In the genomic region with DNA sequence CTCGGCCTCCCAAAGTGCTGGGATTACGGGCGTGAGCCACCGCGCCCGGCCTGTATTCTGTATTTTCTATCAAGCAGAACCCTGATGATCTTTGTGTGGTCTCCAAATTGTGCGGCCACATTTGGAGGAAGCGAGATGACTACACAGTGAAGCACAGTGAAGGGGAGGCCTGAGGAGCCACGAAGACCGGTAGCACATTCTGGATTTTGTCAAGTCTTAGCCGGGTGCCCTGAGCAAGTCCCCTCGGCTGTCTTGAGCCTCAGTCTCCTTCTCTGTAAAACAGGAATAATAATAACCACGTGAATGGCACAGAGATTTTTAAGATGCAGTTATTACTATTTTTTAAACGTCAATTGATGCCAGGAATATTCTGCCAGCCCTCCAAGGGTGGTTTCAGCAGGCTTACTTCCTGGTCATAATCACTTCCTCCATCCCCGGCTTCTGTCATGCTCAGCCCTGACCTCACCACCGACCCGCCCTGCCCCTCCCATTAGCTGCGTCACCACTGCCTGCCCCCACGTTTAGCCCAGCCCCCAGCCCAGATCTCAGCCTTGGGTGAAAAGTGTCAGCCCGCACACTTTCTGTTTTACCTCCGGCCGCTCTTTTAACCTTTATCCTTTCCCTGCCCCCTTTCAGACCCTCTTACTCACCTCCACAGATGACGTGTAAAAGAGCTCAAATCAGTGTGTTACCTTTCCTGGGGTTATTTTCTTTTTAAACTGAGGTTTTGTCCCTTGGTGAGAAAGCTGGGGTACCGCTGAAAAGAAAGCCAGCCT, we compare ENCODE assay signal across 8 cellular contexts. TPM values are rescaled to one million over a fixed set of nuclear protein-coding genes. Genes with fewer than 3 reads are reported as not detected.
A peak's percentile ranks its signal among the peaks of the same experiment; 100 is the strongest.
DNase-seq lines count a peak whose midpoint lies in the region; ATAC-seq, FAIRE-seq and TF ChIP-seq lines count a peak whose summit lies in the region.

No MANE protein-coding gene starts in this region.

- TF ChIP-seq POLR2A in lower leg skin (IDR thresholded peaks at IDR 0.05), result peak in 1 of 2 donors; percentile 38

- peak overlapping the region; percentile 16 to 72 for H3K27ac ChIP-seq in coronary artery

- in situ Hi-C loops in Caki2 (cut with HindIII; ENCODE audit: low pct_unique_long_range_greater_than_20kb, low sequenced_read_pairs), result no loop called here

- ATAC-seq in GM21528 (IDR thresholded peaks at IDR 0.05; ENCODE audit: low FRiP score, unreplicated experiment), result peak; percentile 88

- DNase-seq in Caki2 (ENCODE audit: low read depth) (peak; percentile 85), HuH-7 (ENCODE audit: low spot score) (peak; percentile 69), coronary artery (ENCODE audit: low spot score) (no peak), lower leg skin (ENCODE audit: low spot score in 2 of 2) (peak; percentile 85 to 98), D721Med (ENCODE audit: insufficient read length, low spot score) (no peak)
- DNase-seq in activated CD4-positive, alpha-beta T cell treated with anti-CD3 and anti-CD28 coated beads for 4 hours, result peak; percentile 85 to 86
- peak; percentile 73 to 95 (median 81) for DNase-seq in stimulated activated CD4-positive, alpha-beta T cell treated with anti-CD3 and anti-CD28 coated beads, TNF-alpha, amount 100 ng/mL, for 24 hours (ENCODE audit: low read depth in 3 of 3)

- intact Hi-C loops in lower leg skin (cut with DNase I; ENCODE audit: low total_unique reads), result no loop called here

- 60 to 61% methylated on average over 24 of the region's 24 CpGs for WGBS in lower leg skin, 2 donors

- FAIRE-seq in D721Med (lab: Jason Lieb, UNC), result no peak

- TF ChIP-seq CTCF in coronary artery (IDR thresholded peaks at IDR 0.05) (no peak), lower leg skin (IDR thresholded peaks at IDR 0.05) (no peak), D721Med (IDR thresholded peaks at IDR 0.05; ENCODE audit: insufficient read depth, missing control alignments) (no peak)

- peak overlapping the region; percentile 47 for H3K4me3 ChIP-seq in coronary artery
- H3K4me3 ChIP-seq in lower leg skin (ENCODE audit: low read depth, poor library complexity, severe bottlenecking), result no peak overlapping the region

RNA-seq across cellular contexts. Expression of a gene that starts 27.0 kb away (rescaled TPM):
- 76.3 and 84.8 TPM in 2 replicates for total RNA-seq in Caki2 (2014; rRNA removed; shearing (Covaris generic); ENCODE audit: low replicate concordance)
- 100 to 1,000 TPM in 1 of 4 donors, 10 to 100 TPM in 3; 62.9 to 114 (median 82.6) TPM for total RNA-seq in lower leg skin

RNA-seq across cellular contexts. Expression of a gene that starts 36.1 kb away (rescaled TPM):
- total RNA-seq in Caki2 (2014; rRNA removed; shearing (Covaris generic); ENCODE audit: low replicate concordance), result 143 and 159 TPM in 2 replicates
- total RNA-seq in lower leg skin, result 1,000 to 10,000 TPM in 3 of 4 donors, 100 to 1,000 TPM in 1; 811 to 2,389 (median 1,820) TPM

Comparison
In these comparisons a context has a peak if more than half of its experiments do, and no peak if none do; other contexts are left out.
1. DNase-seq: peak in Caki2 (single experiment), HuH-7 (single experiment), activated CD4-positive, alpha-beta T cell treated with anti-CD3 and anti-CD28 coated beads for 4 hours (2 of 2), lower leg skin (2 of 2) and stimulated activated CD4-positive, alpha-beta T cell treated with anti-CD3 and anti-CD28 coated beads, TNF-alpha, amount 100 ng/mL, for 24 hours (3 of 3); none in coronary artery (single experiment) and D721Med (single experiment).